In genomic region chr1:177948336-177948972, GRCh38 we compare ENCODE assay signal across 8 cellular contexts. TPM values are rescaled to one million over a fixed set of nuclear protein-coding genes. Genes with fewer than 3 reads are reported as not detected.
A peak's percentile ranks its signal among the peaks of the same experiment; 100 is the strongest.
DNase-seq lines count a peak whose midpoint lies in the region; ATAC-seq lines count a peak whose summit lies in the region.

No MANE protein-coding gene starts in this region.

- H3K4me3 Mint-ChIP-seq in T-helper 17 cell, result no peak overlapping the region

- peak; percentile 84 for ATAC-seq in GM18502 (IDR thresholded peaks at IDR 0.05; ENCODE audit: poor library complexity, unreplicated experiment)
- peak; percentile 78 for ATAC-seq in HG02852 (IDR thresholded peaks at IDR 0.05; ENCODE audit: unreplicated experiment)
- peak; percentile 52 for ATAC-seq in T-helper 17 cell
- ATAC-seq in GM18873 (IDR thresholded peaks at IDR 0.05; ENCODE audit: low FRiP score, unreplicated experiment), result no peak

- DNase-seq in Ammon's horn (ENCODE audit: low spot score), result peak; percentile 81
- peak; percentile 46 for DNase-seq in NCI-H146 treated with DMSO at 0.1 percent for 48 hours (lab: John Stamatoyannopoulos, UW; ENCODE audit: unreplicated experiment)
- no peak for DNase-seq in T-helper 17 cell
- peak; percentile 81 for DNase-seq in fibroblast of peridontal ligament (ENCODE audit: extremely low read depth)

- H3K36me3 ChIP-seq in neuron (ENCODE audit: insufficient read depth, low read length), result no peaks in the 10 kb centered on the region

- peak overlapping the region; percentile 59 for H2AFZ ChIP-seq in neuron (ENCODE audit: low read depth, low read length)

- H3K4me1 Mint-ChIP-seq in T-helper 17 cell, result no peaks in the 10 kb centered on the region

- peaks cover 6% of the 10 kb centered on the region for H3K4me1 ChIP-seq in neuron (ENCODE audit: insufficient read depth, low read length)

- no peaks in the 10 kb centered on the region for H3K36me3 Mint-ChIP-seq in T-helper 17 cell (ENCODE audit: low read depth)

- peaks cover 5% of the 10 kb centered on the region for H3K27me3 Mint-ChIP-seq in T-helper 17 cell

- H3K27me3 ChIP-seq in neuron (ENCODE audit: insufficient read depth, low read length), result no peaks in the 10 kb centered on the region

- H3K9me3 ChIP-seq in T-helper 17 cell (ENCODE audit: control insufficient read depth, low read length, poor library complexity, severe bottlenecking), result no peaks in the 10 kb centered on the region
- H3K9me3 ChIP-seq in neuron (ENCODE audit: low read length), result no peaks in the 10 kb centered on the region

- H3K27ac Mint-ChIP-seq in T-helper 17 cell, result no peak overlapping the region

- H3K4me3 ChIP-seq in neuron (ENCODE audit: low read length), result no peak overlapping the region

RNA-seq across cellular contexts. Expression of gene SEC16B, which starts 21.4 kb away (rescaled TPM):
- not detected for total RNA-seq in T-helper 17 cell

Comparison
In these comparisons a context has a peak if more than half of its experiments do, and no peak if none do; other contexts are left out.
1. DNase-seq: peak in Ammon's horn (single experiment), NCI-H146 treated with DMSO at 0.1 percent for 48 hours (single experiment) and fibroblast of peridontal ligament (single experiment); none in T-helper 17 cell (0 of 3).